In the genomic region with DNA sequence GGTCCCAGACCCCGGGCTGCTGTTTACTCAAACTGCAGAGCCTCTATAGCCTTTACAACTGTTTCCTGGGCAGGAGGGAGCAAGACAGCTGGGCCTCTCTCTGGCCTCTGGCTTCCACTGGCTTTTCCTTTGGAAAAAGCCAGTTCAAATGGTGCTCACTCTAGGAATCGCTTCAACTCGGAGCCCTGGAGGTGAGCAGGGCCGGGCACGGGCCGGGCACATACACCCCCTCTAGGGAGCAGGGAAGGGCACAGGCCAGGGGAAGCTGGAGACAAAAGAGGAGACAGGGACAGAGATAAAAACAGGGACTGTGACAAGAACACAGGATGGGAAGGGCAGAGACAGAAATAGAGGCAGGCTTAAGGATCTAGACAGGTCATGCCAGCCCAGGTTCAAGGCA, we compare ENCODE assay signal across 1 cellular context.
TF ChIP-seq lines count a peak whose summit lies in the region.

No MANE protein-coding gene starts in this region.

TF ChIP-seq in GM23338, 12 proteins besides CTCF, POLR2A, EP300 and RAD21 (continued from another document):
- TF ChIP-seq, protein P1, sequence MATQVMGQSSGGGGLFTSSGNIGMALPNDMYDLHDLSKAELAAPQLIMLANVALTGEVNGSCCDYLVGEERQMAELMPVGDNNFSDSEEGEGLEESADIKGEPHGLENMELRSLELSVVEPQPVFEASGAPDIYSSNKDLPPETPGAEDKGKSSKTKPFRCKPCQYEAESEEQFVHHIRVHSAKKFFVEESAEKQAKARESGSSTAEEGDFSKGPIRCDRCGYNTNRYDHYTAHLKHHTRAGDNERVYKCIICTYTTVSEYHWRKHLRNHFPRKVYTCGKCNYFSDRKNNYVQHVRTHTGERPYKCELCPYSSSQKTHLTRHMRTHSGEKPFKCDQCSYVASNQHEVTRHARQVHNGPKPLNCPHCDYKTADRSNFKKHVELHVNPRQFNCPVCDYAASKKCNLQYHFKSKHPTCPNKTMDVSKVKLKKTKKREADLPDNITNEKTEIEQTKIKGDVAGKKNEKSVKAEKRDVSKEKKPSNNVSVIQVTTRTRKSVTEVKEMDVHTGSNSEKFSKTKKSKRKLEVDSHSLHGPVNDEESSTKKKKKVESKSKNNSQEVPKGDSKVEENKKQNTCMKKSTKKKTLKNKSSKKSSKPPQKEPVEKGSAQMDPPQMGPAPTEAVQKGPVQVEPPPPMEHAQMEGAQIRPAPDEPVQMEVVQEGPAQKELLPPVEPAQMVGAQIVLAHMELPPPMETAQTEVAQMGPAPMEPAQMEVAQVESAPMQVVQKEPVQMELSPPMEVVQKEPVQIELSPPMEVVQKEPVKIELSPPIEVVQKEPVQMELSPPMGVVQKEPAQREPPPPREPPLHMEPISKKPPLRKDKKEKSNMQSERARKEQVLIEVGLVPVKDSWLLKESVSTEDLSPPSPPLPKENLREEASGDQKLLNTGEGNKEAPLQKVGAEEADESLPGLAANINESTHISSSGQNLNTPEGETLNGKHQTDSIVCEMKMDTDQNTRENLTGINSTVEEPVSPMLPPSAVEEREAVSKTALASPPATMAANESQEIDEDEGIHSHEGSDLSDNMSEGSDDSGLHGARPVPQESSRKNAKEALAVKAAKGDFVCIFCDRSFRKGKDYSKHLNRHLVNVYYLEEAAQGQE (IDR thresholded peaks at IDR 0.05; ENCODE audit: unreplicated experiment) = no peak
- TF ChIP-seq ZNF114 (CRISPR knock-in tag; IDR thresholded peaks at IDR 0.05) (no peak), NANOG (IDR thresholded peaks at IDR 0.05; ENCODE audit: borderline replicate concordance) (no peak), JUNB (IDR thresholded peaks at IDR 0.05; ENCODE audit: unreplicated experiment) (no peak), EZH2 (IDR thresholded peaks at IDR 0.05; ENCODE audit: low read depth, unreplicated experiment) (no peak), EZH2phosphoT487 (IDR thresholded peaks at IDR 0.05; ENCODE audit: unreplicated experiment) (no peak), STAT1 (IDR thresholded peaks at IDR 0.05; ENCODE audit: unreplicated experiment) (no peak), ZNF462 (CRISPR knock-in tag; IDR thresholded peaks at IDR 0.05) (no peak), CREB1 (CRISPR knock-in tag; IDR thresholded peaks at IDR 0.05; ENCODE audit: low read depth) (no peak)
